In genomic region chr6:26300828-26301227, GRCh38 we compare ENCODE assay signal across 16 cellular contexts.
"Had no signal": no experiment of that assay in that cellular context is flagged by ENCODE, and none has a peak within 500 bp of the region (broad histone marks: within the 10 kb centered on the region; RNA-seq: fewer than 3 reads in every experiment).

No MANE protein-coding gene starts in this region.

- H3K9me3 Mint-ChIP-seq: effector memory CD8-positive, alpha-beta T cell; immature natural killer cell had no signal

- H3K36me3 Mint-ChIP-seq: immature natural killer cell had no signal

- H3K27ac Mint-ChIP-seq: effector memory CD8-positive, alpha-beta T cell; immature natural killer cell had no signal

- H3K4me3 Mint-ChIP-seq: effector memory CD8-positive, alpha-beta T cell; immature natural killer cell had no signal

- ATAC-seq: body of pancreas; effector memory CD8-positive, alpha-beta T cell had no signal

- DNase-seq: activated CD4-positive, alpha-beta T cell treated with anti-CD3 and anti-CD28 coated beads, Interleukin-2, amount 50 U/mL, for 48 hours; activated CD8-positive, alpha-beta memory T cell treated with anti-CD3 and anti-CD28 coated beads, Interleukin-2, amount 50 U/mL, for 4 hours; body of pancreas; effector memory CD8-positive, alpha-beta T cell; esophagus squamous epithelium; immature natural killer cell; kidney glomerular epithelial cell; left ventricle myocardium inferior; mammary epithelial cell; occipital lobe; posterior cingulate gyrus; retina; SK-N-SH; spleen; stomach; trophoblast cell had no signal
